ENCODE assay signal across 9 cellular contexts in genomic region chr17:82053130-82053529, GRCh38. TPM values are rescaled to one million over a fixed set of nuclear protein-coding genes. Genes with fewer than 3 reads are reported as not detected.
A peak's percentile ranks its signal among the peaks of the same experiment; 100 is the strongest.
DNase-seq lines count a peak whose midpoint lies in the region; ATAC-seq and TF ChIP-seq lines count a peak whose summit lies in the region.
"Had no signal": no experiment of that assay in that cellular context is flagged by ENCODE, and none has a peak within 500 bp of the region (broad histone marks: within the 10 kb centered on the region; RNA-seq: fewer than 3 reads in every experiment).

No MANE protein-coding gene starts in this region.

- peak overlapping the region; percentile 84 for H3K9ac ChIP-seq in skeletal muscle satellite cell (ENCODE audit: low read depth, low read length)

- no peaks in the 10 kb centered on the region for H3K27me3 ChIP-seq in skeletal muscle satellite cell (ENCODE audit: control insufficient read depth, insufficient read depth, low read length)

- peak overlapping the region; percentile 79 for H3K4me3 Mint-ChIP-seq in T-helper 2 cell treated with Interferon-gamma antibody and Interleukin-4, amounts not matched to agents 5 μg/mL and 100 μg/mL, for 36 hours
- peak overlapping the region; percentile 81 for H3K4me3 Mint-ChIP-seq in T-helper 17 cell

- H3K4me1 ChIP-seq in skeletal muscle satellite cell (ENCODE audit: control insufficient read depth, insufficient read depth, low read length) = peaks cover 19% of the 10 kb centered on the region

- no peak for DNase-seq in T-helper 2 cell treated with Interferon-gamma antibody and Interleukin-4, amounts not matched to agents 5 μg/mL and 100 μg/mL, for 36 hours (ENCODE audit: low spot score)
- DNase-seq in T-helper 2 cell (no peak), T-helper 17 cell (peak in 1 of 3 donors; percentile 8), fibroblast of mammary gland (ENCODE audit: low read depth) (no peak), nucleus accumbens (lab: John Stamatoyannopoulos, UW) (no peak), GF-D8 (lab: John Stamatoyannopoulos, UW) (no peak), AG08395 (ENCODE audit: low spot score) (no peak)
- DNase-seq: substantia nigra had no signal

- H3K4me2 ChIP-seq in skeletal muscle satellite cell (ENCODE audit: low read length) = peak overlapping the region; percentile 89

- TF ChIP-seq CTCF in fibroblast of mammary gland (conservative IDR thresholded peaks at IDR 0.05; ENCODE audit: control insufficient read depth, insufficient read depth, low read depth, low read length) = no peak

- H3K36me3 ChIP-seq in skeletal muscle satellite cell (ENCODE audit: insufficient read depth, low read length) = peaks cover 63% of the 10 kb centered on the region

- no peak for ATAC-seq in T-helper 17 cell

- H3K4me3 ChIP-seq in fibroblast of mammary gland (ENCODE audit: control insufficient read depth, low read depth, low read length) (peak overlapping the region; percentile 70), skeletal muscle satellite cell (ENCODE audit: low read length) (peak overlapping the region; percentile 77)

- H3K27ac Mint-ChIP-seq in T-helper 2 cell treated with Interferon-gamma antibody and Interleukin-4, amounts not matched to agents 5 μg/mL and 100 μg/mL, for 36 hours = no peak overlapping the region
- no peak overlapping the region for H3K27ac Mint-ChIP-seq in T-helper 17 cell

- H3K27me3 Mint-ChIP-seq in T-helper 2 cell treated with Interferon-gamma antibody and Interleukin-4, amounts not matched to agents 5 μg/mL and 100 μg/mL, for 36 hours (ENCODE audit: low read depth) = no peaks in the 10 kb centered on the region
- no peaks in the 10 kb centered on the region for H3K27me3 Mint-ChIP-seq in T-helper 17 cell

- no peaks in the 10 kb centered on the region for H3K9me3 ChIP-seq in T-helper 17 cell (ENCODE audit: control insufficient read depth, low read length, poor library complexity, severe bottlenecking)
- H3K9me3 ChIP-seq in skeletal muscle satellite cell (replicated peaks; ENCODE audit: low read length) = no peaks in the 10 kb centered on the region

- peaks cover 3% of the 10 kb centered on the region for H3K4me1 Mint-ChIP-seq in T-helper 2 cell treated with Interferon-gamma antibody and Interleukin-4, amounts not matched to agents 5 μg/mL and 100 μg/mL, for 36 hours (ENCODE audit: low read depth)
- H3K4me1 Mint-ChIP-seq in T-helper 17 cell = peaks cover 5% of the 10 kb centered on the region

- peaks cover 18% of the 10 kb centered on the region for H3K36me3 Mint-ChIP-seq in T-helper 2 cell treated with Interferon-gamma antibody and Interleukin-4, amounts not matched to agents 5 μg/mL and 100 μg/mL, for 36 hours (ENCODE audit: low read depth)
- H3K36me3 Mint-ChIP-seq in T-helper 17 cell (ENCODE audit: low read depth) = no peaks in the 10 kb centered on the region

- no peaks in the 10 kb centered on the region for H3K9me3 Mint-ChIP-seq in T-helper 2 cell treated with Interferon-gamma antibody and Interleukin-4, amounts not matched to agents 5 μg/mL and 100 μg/mL, for 36 hours

RNA-seq across cellular contexts. Expression of gene GPS1, which starts 1.4 kb away (rescaled TPM):
- total RNA-seq in T-helper 17 cell = 10 to 100 TPM; 63.2 to 66.1 TPM
- total RNA-seq in skeletal muscle satellite cell (2012; rRNA removed) = 128 and 144 TPM in 2 replicates

RNA-seq across cellular contexts. Expression of gene RFNG, which starts 1.5 kb away (rescaled TPM):
- total RNA-seq in T-helper 17 cell = 10 to 100 TPM; 26.5 to 28.3 TPM
- 29.5 and 31.2 TPM in 2 replicates for total RNA-seq in skeletal muscle satellite cell (2012; rRNA removed)

RNA-seq across cellular contexts. Expression of gene DUS1L, which starts 12.5 kb away (rescaled TPM):
- total RNA-seq in T-helper 17 cell = 100 to 1,000 TPM; 130 to 131 TPM
- 64.7 and 68.2 TPM in 2 replicates for total RNA-seq in skeletal muscle satellite cell (2012; rRNA removed)

RNA-seq across cellular contexts. Expression of gene DCXR, which starts 15.6 kb away (rescaled TPM):
- 10 to 100 TPM; 55.6 to 77.5 TPM for total RNA-seq in T-helper 17 cell
- total RNA-seq in skeletal muscle satellite cell (2012; rRNA removed) = 49.1 and 63.1 TPM in 2 replicates

RNA-seq across cellular contexts. Expression of gene RAC3, which starts 21.7 kb away (rescaled TPM):
- total RNA-seq in T-helper 17 cell = 1 to 10 TPM; 2.6 to 3.1 TPM
- 9.6 and 15.5 TPM in 2 replicates for total RNA-seq in skeletal muscle satellite cell (2012; rRNA removed)
